Comparison of ENCODE assay signal across 1 cellular context in the genomic region with DNA sequence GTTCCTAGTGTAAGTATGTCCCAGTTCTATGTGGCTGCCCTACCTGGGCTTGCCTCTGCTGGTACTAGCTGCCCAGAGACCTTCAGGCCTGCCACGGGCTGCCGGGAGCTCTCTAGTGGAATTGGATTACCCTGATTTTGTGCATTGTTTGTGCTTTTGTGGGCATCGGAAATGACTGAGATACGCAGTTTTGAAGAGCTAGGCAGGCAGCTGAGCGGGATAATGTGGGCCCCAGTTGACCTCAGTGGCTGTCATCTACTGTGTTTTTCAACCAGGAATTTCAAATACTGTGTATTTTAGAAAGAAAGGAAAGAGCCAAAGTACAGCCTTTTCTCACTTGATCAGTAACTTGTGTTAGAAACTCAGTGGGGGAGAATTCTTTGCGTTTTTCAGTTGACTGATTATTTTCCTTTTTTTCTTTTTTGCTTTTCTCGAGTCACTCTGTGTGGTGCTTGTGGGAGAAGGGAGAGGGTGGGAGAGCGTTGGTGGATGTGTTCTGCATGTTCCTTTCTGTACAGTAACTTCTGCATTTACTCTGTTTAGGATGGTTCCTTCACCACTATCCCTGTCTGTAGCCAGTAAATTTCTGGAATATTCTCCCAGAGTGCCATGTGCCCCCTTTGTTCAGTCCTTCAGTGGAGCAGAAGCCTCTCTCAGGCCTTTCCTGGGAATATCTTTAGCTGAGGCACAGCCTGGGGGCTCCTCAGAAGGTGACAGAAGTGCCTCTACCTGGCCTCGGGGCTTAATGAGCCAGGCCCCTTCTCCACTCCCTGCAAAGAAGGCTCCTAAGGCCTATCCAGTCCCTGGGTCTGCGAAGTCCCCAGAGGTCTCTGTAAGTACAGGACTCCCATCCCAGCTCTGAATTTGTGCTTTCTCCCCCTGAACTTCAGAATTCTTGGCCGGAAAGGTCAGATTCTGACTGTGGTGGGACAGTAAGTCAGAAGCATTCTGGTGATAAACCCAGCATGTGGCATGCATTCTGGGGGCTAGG.
TF ChIP-seq lines count a peak whose summit lies in the region.

No MANE protein-coding gene starts in this region.

TF ChIP-seq in endothelial cell of umbilical vein, 7 proteins besides CTCF, POLR2A, EP300 and RAD21 (continued from another document):
- TF ChIP-seq FOS (IDR thresholded peaks at IDR 0.05; ENCODE audit: borderline replicate concordance, insufficient read depth, low read length) (no peak), EZH2 (IDR thresholded peaks at IDR 0.05; ENCODE audit: borderline replicate concordance, low read depth, low read length, severe bottlenecking) (no peak), MYC (IDR thresholded peaks at IDR 0.05; ENCODE audit: low read depth, low read length) (no peak), GATA2 (IDR thresholded peaks at IDR 0.05; ENCODE audit: insufficient read depth, insufficient read length, low read depth, low read length) (no peak), JUN (IDR thresholded peaks at IDR 0.05; ENCODE audit: borderline replicate concordance, insufficient read depth, insufficient read length, low read depth) (no peak)
TF ChIP-seq in endothelial cell of umbilical vein: peak in this region for 0.
